Comparison of ENCODE assay signal across 11 cellular contexts in genomic region chr9:92738661-92739081, GRCh38. TPM values are rescaled to one million over a fixed set of nuclear protein-coding genes. Genes with fewer than 3 reads are reported as not detected.
A peak's percentile ranks its signal among the peaks of the same experiment; 100 is the strongest.
DNase-seq lines count a peak whose midpoint lies in the region; ATAC-seq and TF ChIP-seq lines count a peak whose summit lies in the region.
"Had no signal": no experiment of that assay in that cellular context is flagged by ENCODE, and none has a peak within 500 bp of the region (broad histone marks: within the 10 kb centered on the region; RNA-seq: fewer than 3 reads in every experiment).

No MANE protein-coding gene starts in this region.

- peaks cover 47% of the 10 kb centered on the region for H3K79me1 ChIP-seq in mesendoderm (ENCODE audit: low read length)

- peaks cover 0 to 5% of the 10 kb centered on the region in 2 donors for H3K9me3 Mint-ChIP-seq in activated naive CD4-positive, alpha-beta T cell treated with anti-CD3 and anti-CD28 coated beads, Interleukin-2, amount 50 U/mL, for 72 hours

- no peaks in the 10 kb centered on the region for H3K36me3 ChIP-seq in mesendoderm (ENCODE audit: control insufficient read depth, insufficient read depth, low read length)
- H3K36me3 ChIP-seq in PC-3 (ENCODE audit: low read depth, low read length), result no peaks in the 10 kb centered on the region

- H3K4me2 ChIP-seq in mesendoderm (ENCODE audit: low read length) (no peak overlapping the region), PC-3 (ENCODE audit: low read length) (no peak overlapping the region)

- no peak for ATAC-seq in activated naive CD4-positive, alpha-beta T cell treated with anti-CD3 and anti-CD28 coated beads, Interleukin-2, amount 50 U/mL, for 72 hours
- no peak for ATAC-seq in PC-3

- BruUV-seq in PC-3 (replicated peaks; lab: Mats Ljungman, UMichigan), result no TSS peak

- H3K9ac ChIP-seq in mesendoderm (ENCODE audit: low read length) (no peak overlapping the region), PC-3 (ENCODE audit: low read length) (no peak overlapping the region)

- H2AK5ac ChIP-seq in mesendoderm (ENCODE audit: low read length), result no peak overlapping the region

- H3K9me3 ChIP-seq in PC-3 (ENCODE audit: low read length), result no peaks in the 10 kb centered on the region

- no CpG with 5 or more reads among the region's 5 CpGs for WGBS in mesendoderm (ENCODE audit: extremely low coverage, insufficient coverage, low lambda C conversion rate)

- H2BK5ac ChIP-seq in mesendoderm (ENCODE audit: low read length), result no peak overlapping the region

- no peak overlapping the region for H2BK120ac ChIP-seq in mesendoderm (ENCODE audit: low read depth, low read length)

- H3K4me3 ChIP-seq in epithelial cell of esophagus (ENCODE audit: low read length) (no peak overlapping the region), mesendoderm (ENCODE audit: low read length) (no peak overlapping the region), PC-3 (ENCODE audit: low read length) (no peak overlapping the region)

- no peak overlapping the region for H3K4ac ChIP-seq in mesendoderm (ENCODE audit: low read depth, low read length)

- no peak overlapping the region for H3K18ac ChIP-seq in mesendoderm (ENCODE audit: low read length)

- peaks cover 8% of the 10 kb centered on the region; the same call in 1 of the 2 replicates for H4K20me1 ChIP-seq in PC-3 (ENCODE audit: low read length)

- no peaks in the 10 kb centered on the region for H3K36me3 Mint-ChIP-seq in activated naive CD4-positive, alpha-beta T cell treated with anti-CD3 and anti-CD28 coated beads, Interleukin-2, amount 50 U/mL, for 72 hours

- H3K4me1 ChIP-seq in mesendoderm (ENCODE audit: control insufficient read depth, low read depth, low read length) (peaks cover 10% of the 10 kb centered on the region), PC-3 (ENCODE audit: insufficient read depth, low read length) (no peaks in the 10 kb centered on the region)

- in situ Hi-C loops in GM13977 (cut with MboI; ENCODE audit: low pct_unique_long_range_greater_than_20kb, low sequenced_read_pairs, unreplicated experiment), result no loop called here

- H2BK15ac ChIP-seq in mesendoderm (replicated peaks; ENCODE audit: low read depth), result no peak overlapping the region

- H3K27ac ChIP-seq in mesendoderm (ENCODE audit: low read depth, low read length), result no peak overlapping the region
- H3K27ac ChIP-seq in PC-3 (ENCODE audit: low read length), result no peak overlapping the region

- H3K27me3 ChIP-seq in mesendoderm (ENCODE audit: insufficient read depth, low read length, poor library complexity) (no peaks in the 10 kb centered on the region), PC-3 (ENCODE audit: low read length) (no peaks in the 10 kb centered on the region)

- CTCF ChIA-PET in PC-3 (lab: Charles Lee), result no interaction called here

- H2AFZ ChIP-seq in PC-3 (ENCODE audit: low read length), result no peak overlapping the region

- H3K79me2 ChIP-seq in mesendoderm (ENCODE audit: control insufficient read depth, insufficient read depth, low read length) (peaks cover 75% of the 10 kb centered on the region), PC-3 (ENCODE audit: low read length) (peaks cover 89% of the 10 kb centered on the region)

- H4K8ac ChIP-seq in mesendoderm (ENCODE audit: low read depth, low read length), result no peak overlapping the region

- H3K23ac ChIP-seq in mesendoderm (ENCODE audit: low read length), result no peak overlapping the region

- intact Hi-C loops in PC-3 (cut with micrococcal nuclease), result no loop called here

- no peaks in the 10 kb centered on the region for H3F3A ChIP-seq in PC-3 (ENCODE audit: low read length, unreplicated experiment)

- H4K5ac ChIP-seq in mesendoderm (ENCODE audit: low read length), result no peak overlapping the region

- H3K9me2 ChIP-seq in PC-3 (replicated peaks; ENCODE audit: low read length), result no peaks in the 10 kb centered on the region

- no peak for DNase-seq in activated naive CD4-positive, alpha-beta T cell treated with anti-CD3 and anti-CD28 coated beads, Interleukin-2, amount 50 U/mL, for 72 hours (ENCODE audit: low spot score in 2 of 2)
- DNase-seq in activated naive CD4-positive, alpha-beta T cell (lab: John Stamatoyannopoulos, UW), result no peak
- DNase-seq in epithelial cell of esophagus (ENCODE audit: low read depth) (peak; percentile 84), mesendoderm (peak; percentile 25), HT-29 (ENCODE audit: low spot score) (no peak), GM13977 (ENCODE audit: low spot score) (no peak), PC-3 (no peak), NCI-H1092 treated with DMSO at 0.1 percent for 48 hours (lab: John Stamatoyannopoulos, UW) (no peak)
- DNase-seq: activated CD4-positive, CD25-positive, alpha-beta regulatory T cell treated with anti-CD3 and anti-CD28 coated beads, Interleukin-2, amount 50 U/mL, for 72 hours; foreskin melanocyte; NCI-H2029 treated with DMSO at 0.1 percent for 48 hours had no signal

- no peak overlapping the region for H3K56ac ChIP-seq in mesendoderm (ENCODE audit: low read length)

- TF ChIP-seq CTCF in epithelial cell of esophagus (IDR thresholded peaks at IDR 0.05; ENCODE audit: insufficient read depth, low read depth, low read length, missing control alignments) (no peak), GM13977 (IDR thresholded peaks at IDR 0.05; ENCODE audit: extremely low read depth, insufficient read depth, missing control alignments) (no peak), PC-3 (conservative IDR thresholded peaks at IDR 0.05; ENCODE audit: low read depth, low read length) (no peak)

- POLR2A ChIA-PET in PC-3 (lab: Charles Lee; ENCODE audit: unreplicated experiment), result no interaction called here

- H3K27ac Mint-ChIP-seq in activated naive CD4-positive, alpha-beta T cell treated with anti-CD3 and anti-CD28 coated beads, Interleukin-2, amount 50 U/mL, for 72 hours, result peak overlapping the region; percentile 22 to 73

RNA-seq across cellular contexts. Expression of gene BICD2, which starts 26.0 kb away (rescaled TPM):
- 10 to 100 TPM; 15.0 to 15.3 TPM for total RNA-seq in activated naive CD4-positive, alpha-beta T cell treated with anti-CD3 and anti-CD28 coated beads, Interleukin-2, amount 50 U/mL, for 72 hours
- 10.9 TPM for polyA plus RNA-seq in mesendoderm (2013, experiment 1 of 2)
- 11.3 TPM for polyA plus RNA-seq in mesendoderm (2013, experiment 2 of 2)
- 24.4 and 24.9 TPM in 2 replicates for total RNA-seq in HT-29 (2014; rRNA removed; shearing (Covaris generic))
- 26.3 and 36.9 TPM in 2 replicates for total RNA-seq in PC-3 (2014; rRNA removed)

Comparison
In these comparisons a context has a peak if more than half of its experiments do, and no peak if none do; other contexts are left out.
1. DNase-seq: peak in epithelial cell of esophagus (single experiment) and mesendoderm (single experiment); none in activated naive CD4-positive, alpha-beta T cell treated with anti-CD3 and anti-CD28 coated beads, Interleukin-2, amount 50 U/mL, for 72 hours (0 of 2), activated naive CD4-positive, alpha-beta T cell (0 of 4), HT-29 (single experiment), GM13977 (single experiment), PC-3 (single experiment) and NCI-H1092 treated with DMSO at 0.1 percent for 48 hours (single experiment).